In genomic region chr11:72493426-72494108, GRCh38 we compare ENCODE assay signal across 1 cellular context.
TF ChIP-seq lines count a peak whose summit lies in the region.

No MANE protein-coding gene starts in this region.

TF ChIP-seq in K562, 482 proteins besides CTCF, POLR2A, EP300 and RAD21 (continued from another document and continues in another):
- TF ChIP-seq E2F1 (CRISPR knock-in tag; IDR thresholded peaks at IDR 0.05), result no peak
- peak; percentile 39; the same call in 1 of the 2 replicates for TF ChIP-seq ZKSCAN8 (CRISPR knock-in tag; IDR thresholded peaks at IDR 0.05)
- TF ChIP-seq, protein P1, sequence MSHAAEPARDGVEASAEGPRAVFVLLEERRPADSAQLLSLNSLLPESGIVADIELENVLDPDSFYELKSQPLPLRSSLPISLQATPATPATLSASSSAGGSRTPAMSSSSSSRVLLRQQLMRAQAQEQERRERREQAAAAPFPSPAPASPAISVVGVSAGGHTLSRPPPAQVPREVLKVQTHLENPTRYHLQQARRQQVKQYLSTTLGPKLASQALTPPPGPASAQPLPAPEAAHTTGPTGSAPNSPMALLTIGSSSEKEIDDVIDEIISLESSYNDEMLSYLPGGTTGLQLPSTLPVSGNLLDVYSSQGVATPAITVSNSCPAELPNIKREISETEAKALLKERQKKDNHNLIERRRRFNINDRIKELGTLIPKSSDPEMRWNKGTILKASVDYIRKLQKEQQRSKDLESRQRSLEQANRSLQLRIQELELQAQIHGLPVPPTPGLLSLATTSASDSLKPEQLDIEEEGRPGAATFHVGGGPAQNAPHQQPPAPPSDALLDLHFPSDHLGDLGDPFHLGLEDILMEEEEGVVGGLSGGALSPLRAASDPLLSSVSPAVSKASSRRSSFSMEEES (CRISPR knock-in tag; IDR thresholded peaks at IDR 0.05), result no peak
- peak; percentile 35 for TF ChIP-seq SMAD1 (IDR thresholded peaks at IDR 0.05; ENCODE audit: low read depth, low read length, partially characterized antibody)
- TF ChIP-seq ZNF347 (CRISPR knock-in tag; IDR thresholded peaks at IDR 0.05; ENCODE audit: low read depth), result no peak
- TF ChIP-seq TAL1 (IDR thresholded peaks at IDR 0.05), result peak; percentile 98
- no peak for TF ChIP-seq HOXB6 (CRISPR knock-in tag; IDR thresholded peaks at IDR 0.05; ENCODE audit: borderline replicate concordance)
- TF ChIP-seq, protein P2, sequence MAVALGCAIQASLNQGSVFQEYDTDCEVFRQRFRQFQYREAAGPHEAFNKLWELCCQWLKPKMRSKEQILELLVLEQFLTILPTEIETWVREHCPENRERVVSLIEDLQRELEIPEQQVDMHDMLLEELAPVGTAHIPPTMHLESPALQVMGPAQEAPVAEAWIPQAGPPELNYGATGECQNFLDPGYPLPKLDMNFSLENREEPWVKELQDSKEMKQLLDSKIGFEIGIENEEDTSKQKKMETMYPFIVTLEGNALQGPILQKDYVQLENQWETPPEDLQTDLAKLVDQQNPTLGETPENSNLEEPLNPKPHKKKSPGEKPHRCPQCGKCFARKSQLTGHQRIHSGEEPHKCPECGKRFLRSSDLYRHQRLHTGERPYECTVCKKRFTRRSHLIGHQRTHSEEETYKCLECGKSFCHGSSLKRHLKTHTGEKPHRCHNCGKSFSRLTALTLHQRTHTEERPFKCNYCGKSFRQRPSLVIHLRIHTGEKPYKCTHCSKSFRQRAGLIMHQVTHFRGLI (CRISPR knock-in tag; IDR thresholded peaks at IDR 0.05), result no peak
- no peak for TF ChIP-seq NFXL1 (CRISPR knock-in tag; IDR thresholded peaks at IDR 0.05)
- TF ChIP-seq, protein P3, sequence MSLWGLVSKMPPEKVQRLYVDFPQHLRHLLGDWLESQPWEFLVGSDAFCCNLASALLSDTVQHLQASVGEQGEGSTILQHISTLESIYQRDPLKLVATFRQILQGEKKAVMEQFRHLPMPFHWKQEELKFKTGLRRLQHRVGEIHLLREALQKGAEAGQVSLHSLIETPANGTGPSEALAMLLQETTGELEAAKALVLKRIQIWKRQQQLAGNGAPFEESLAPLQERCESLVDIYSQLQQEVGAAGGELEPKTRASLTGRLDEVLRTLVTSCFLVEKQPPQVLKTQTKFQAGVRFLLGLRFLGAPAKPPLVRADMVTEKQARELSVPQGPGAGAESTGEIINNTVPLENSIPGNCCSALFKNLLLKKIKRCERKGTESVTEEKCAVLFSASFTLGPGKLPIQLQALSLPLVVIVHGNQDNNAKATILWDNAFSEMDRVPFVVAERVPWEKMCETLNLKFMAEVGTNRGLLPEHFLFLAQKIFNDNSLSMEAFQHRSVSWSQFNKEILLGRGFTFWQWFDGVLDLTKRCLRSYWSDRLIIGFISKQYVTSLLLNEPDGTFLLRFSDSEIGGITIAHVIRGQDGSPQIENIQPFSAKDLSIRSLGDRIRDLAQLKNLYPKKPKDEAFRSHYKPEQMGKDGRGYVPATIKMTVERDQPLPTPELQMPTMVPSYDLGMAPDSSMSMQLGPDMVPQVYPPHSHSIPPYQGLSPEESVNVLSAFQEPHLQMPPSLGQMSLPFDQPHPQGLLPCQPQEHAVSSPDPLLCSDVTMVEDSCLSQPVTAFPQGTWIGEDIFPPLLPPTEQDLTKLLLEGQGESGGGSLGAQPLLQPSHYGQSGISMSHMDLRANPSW (CRISPR knock-in tag; IDR thresholded peaks at IDR 0.05), result no peak
- no peak for TF ChIP-seq ARID4B (CRISPR knock-in tag; IDR thresholded peaks at IDR 0.05)
- TF ChIP-seq KLF6 (CRISPR knock-in tag; IDR thresholded peaks at IDR 0.05; ENCODE audit: borderline replicate concordance), result no peak
- TF ChIP-seq ZNF232 (CRISPR knock-in tag; IDR thresholded peaks at IDR 0.05), result no peak
- TF ChIP-seq ZNF717 (CRISPR knock-in tag; IDR thresholded peaks at IDR 0.05), result no peak
- TF ChIP-seq SMC3 (conservative IDR thresholded peaks at IDR 0.05; ENCODE audit: insufficient read depth, low read depth, low read length), result no peak
- TF ChIP-seq ZNF324 (CRISPR knock-in tag; IDR thresholded peaks at IDR 0.05), result no peak
- TF ChIP-seq RBM34 (IDR thresholded peaks at IDR 0.05; ENCODE audit: borderline replicate concordance, insufficient read depth, low read length), result no peak
- TF ChIP-seq, protein P4, sequence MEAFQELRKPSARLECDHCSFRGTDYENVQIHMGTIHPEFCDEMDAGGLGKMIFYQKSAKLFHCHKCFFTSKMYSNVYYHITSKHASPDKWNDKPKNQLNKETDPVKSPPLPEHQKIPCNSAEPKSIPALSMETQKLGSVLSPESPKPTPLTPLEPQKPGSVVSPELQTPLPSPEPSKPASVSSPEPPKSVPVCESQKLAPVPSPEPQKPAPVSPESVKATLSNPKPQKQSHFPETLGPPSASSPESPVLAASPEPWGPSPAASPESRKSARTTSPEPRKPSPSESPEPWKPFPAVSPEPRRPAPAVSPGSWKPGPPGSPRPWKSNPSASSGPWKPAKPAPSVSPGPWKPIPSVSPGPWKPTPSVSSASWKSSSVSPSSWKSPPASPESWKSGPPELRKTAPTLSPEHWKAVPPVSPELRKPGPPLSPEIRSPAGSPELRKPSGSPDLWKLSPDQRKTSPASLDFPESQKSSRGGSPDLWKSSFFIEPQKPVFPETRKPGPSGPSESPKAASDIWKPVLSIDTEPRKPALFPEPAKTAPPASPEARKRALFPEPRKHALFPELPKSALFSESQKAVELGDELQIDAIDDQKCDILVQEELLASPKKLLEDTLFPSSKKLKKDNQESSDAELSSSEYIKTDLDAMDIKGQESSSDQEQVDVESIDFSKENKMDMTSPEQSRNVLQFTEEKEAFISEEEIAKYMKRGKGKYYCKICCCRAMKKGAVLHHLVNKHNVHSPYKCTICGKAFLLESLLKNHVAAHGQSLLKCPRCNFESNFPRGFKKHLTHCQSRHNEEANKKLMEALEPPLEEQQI (IDR thresholded peaks at IDR 0.05), result peak; percentile 83
- TF ChIP-seq E2F3 (CRISPR knock-in tag; IDR thresholded peaks at IDR 0.05), result no peak
- 0 out of 2 replicates have a peak, but pooled peaks have one; percentile 10 for TF ChIP-seq EP400 (IDR thresholded peaks at IDR 0.05)
- TF ChIP-seq, protein P5, sequence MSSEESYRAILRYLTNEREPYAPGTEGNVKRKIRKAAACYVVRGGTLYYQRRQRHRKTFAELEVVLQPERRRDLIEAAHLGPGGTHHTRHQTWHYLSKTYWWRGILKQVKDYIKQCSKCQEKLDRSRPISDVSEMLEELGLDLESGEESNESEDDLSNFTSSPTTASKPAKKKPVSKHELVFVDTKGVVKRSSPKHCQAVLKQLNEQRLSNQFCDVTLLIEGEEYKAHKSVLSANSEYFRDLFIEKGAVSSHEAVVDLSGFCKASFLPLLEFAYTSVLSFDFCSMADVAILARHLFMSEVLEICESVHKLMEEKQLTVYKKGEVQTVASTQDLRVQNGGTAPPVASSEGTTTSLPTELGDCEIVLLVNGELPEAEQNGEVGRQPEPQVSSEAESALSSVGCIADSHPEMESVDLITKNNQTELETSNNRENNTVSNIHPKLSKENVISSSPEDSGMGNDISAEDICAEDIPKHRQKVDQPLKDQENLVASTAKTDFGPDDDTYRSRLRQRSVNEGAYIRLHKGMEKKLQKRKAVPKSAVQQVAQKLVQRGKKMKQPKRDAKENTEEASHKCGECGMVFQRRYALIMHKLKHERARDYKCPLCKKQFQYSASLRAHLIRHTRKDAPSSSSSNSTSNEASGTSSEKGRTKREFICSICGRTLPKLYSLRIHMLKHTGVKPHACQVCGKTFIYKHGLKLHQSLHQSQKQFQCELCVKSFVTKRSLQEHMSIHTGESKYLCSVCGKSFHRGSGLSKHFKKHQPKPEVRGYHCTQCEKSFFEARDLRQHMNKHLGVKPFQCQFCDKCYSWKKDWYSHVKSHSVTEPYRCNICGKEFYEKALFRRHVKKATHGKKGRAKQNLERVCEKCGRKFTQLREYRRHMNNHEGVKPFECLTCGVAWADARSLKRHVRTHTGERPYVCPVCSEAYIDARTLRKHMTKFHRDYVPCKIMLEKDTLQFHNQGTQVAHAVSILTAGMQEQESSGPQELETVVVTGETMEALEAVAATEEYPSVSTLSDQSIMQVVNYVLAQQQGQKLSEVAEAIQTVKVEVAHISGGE (CRISPR knock-in tag; IDR thresholded peaks at IDR 0.05), result 0 out of 6 replicates have a peak, but pooled peaks of 1 of the 3 experiments have one; percentile 42
- TF ChIP-seq ZNF224 (CRISPR knock-in tag; IDR thresholded peaks at IDR 0.05), result no peak
- no peak for TF ChIP-seq POLR3A (IDR thresholded peaks at IDR 0.05; ENCODE audit: borderline replicate concordance, extremely low read depth, insufficient read depth, insufficient read length)
- TF ChIP-seq TAF1 (IDR thresholded peaks at IDR 0.05; ENCODE audit: control insufficient read depth, extremely low read depth, insufficient read depth, low read length, severe bottlenecking), result no peak
- TF ChIP-seq, protein P6, sequence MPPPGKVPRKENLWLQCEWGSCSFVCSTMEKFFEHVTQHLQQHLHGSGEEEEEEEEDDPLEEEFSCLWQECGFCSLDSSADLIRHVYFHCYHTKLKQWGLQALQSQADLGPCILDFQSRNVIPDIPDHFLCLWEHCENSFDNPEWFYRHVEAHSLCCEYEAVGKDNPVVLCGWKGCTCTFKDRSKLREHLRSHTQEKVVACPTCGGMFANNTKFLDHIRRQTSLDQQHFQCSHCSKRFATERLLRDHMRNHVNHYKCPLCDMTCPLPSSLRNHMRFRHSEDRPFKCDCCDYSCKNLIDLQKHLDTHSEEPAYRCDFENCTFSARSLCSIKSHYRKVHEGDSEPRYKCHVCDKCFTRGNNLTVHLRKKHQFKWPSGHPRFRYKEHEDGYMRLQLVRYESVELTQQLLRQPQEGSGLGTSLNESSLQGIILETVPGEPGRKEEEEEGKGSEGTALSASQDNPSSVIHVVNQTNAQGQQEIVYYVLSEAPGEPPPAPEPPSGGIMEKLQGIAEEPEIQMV (tag; conservative IDR thresholded peaks at IDR 0.05; ENCODE audit: low read depth), result no peak
- no peak for TF ChIP-seq CCAR2 (IDR thresholded peaks at IDR 0.05; ENCODE audit: low read depth, low read length)
- TF ChIP-seq, protein P7, sequence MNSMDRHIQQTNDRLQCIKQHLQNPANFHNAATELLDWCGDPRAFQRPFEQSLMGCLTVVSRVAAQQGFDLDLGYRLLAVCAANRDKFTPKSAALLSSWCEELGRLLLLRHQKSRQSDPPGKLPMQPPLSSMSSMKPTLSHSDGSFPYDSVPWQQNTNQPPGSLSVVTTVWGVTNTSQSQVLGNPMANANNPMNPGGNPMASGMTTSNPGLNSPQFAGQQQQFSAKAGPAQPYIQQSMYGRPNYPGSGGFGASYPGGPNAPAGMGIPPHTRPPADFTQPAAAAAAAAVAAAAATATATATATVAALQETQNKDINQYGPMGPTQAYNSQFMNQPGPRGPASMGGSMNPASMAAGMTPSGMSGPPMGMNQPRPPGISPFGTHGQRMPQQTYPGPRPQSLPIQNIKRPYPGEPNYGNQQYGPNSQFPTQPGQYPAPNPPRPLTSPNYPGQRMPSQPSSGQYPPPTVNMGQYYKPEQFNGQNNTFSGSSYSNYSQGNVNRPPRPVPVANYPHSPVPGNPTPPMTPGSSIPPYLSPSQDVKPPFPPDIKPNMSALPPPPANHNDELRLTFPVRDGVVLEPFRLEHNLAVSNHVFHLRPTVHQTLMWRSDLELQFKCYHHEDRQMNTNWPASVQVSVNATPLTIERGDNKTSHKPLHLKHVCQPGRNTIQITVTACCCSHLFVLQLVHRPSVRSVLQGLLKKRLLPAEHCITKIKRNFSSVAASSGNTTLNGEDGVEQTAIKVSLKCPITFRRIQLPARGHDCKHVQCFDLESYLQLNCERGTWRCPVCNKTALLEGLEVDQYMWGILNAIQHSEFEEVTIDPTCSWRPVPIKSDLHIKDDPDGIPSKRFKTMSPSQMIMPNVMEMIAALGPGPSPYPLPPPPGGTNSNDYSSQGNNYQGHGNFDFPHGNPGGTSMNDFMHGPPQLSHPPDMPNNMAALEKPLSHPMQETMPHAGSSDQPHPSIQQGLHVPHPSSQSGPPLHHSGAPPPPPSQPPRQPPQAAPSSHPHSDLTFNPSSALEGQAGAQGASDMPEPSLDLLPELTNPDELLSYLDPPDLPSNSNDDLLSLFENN (IDR thresholded peaks at IDR 0.05; ENCODE audit: low read depth in 2 of 2, low read length in 2 of 2), result peak in 1 of 2 experiments; percentile 93; a peak in 2 of 4 replicates
- TF ChIP-seq ZNF778 (CRISPR knock-in tag; IDR thresholded peaks at IDR 0.05), result no peak
- TF ChIP-seq ZNF24 (IDR thresholded peaks at IDR 0.05), result peak; percentile 31; the same call in 1 of the 2 replicates
- no peak for TF ChIP-seq SMAD2 (IDR thresholded peaks at IDR 0.05; ENCODE audit: low read depth, low read length)
- no peak for TF ChIP-seq BRD4 (IDR thresholded peaks at IDR 0.05)
- no peak for TF ChIP-seq TARDBP (IDR thresholded peaks at IDR 0.05)
- TF ChIP-seq ARID1B (IDR thresholded peaks at IDR 0.05), result peak; percentile 98
- TF ChIP-seq CC2D1A (IDR thresholded peaks at IDR 0.05), result peak; percentile 78; the same call in 1 of the 2 replicates
